ENCODE assay signal across 22 cellular contexts in the genomic region with DNA sequence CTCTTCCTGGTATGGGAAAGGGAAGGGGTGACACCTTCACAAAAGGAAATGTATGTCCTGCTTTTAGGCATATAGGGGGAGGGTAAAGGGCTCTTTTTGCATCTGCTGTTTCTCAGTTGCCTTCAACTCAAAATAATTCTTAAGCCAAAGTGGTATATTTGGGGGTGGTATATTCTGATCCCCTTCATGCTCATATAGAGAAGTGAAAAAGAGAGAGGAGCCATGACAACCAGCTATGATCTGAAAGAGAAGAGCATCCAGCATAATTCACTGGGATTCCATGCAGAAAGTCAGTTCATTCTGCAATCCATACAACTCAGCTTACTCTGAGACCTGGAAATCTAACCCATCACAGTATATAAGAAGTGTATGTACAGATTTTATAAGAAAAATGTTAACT. TPM values are rescaled to one million over a fixed set of nuclear protein-coding genes. Genes with fewer than 3 reads are reported as not detected.
DNase-seq lines count a peak whose midpoint lies in the region; ATAC-seq, FAIRE-seq and TF ChIP-seq lines count a peak whose summit lies in the region.
"Had no signal": no experiment of that assay in that cellular context is flagged by ENCODE, and none has a peak within 500 bp of the region (broad histone marks: within the 10 kb centered on the region; RNA-seq: fewer than 3 reads in every experiment).

No MANE protein-coding gene starts in this region.

- no peaks in the 10 kb centered on the region for H3K27me3 ChIP-seq in GM23338 (ENCODE audit: insufficient read depth)
- H3K27me3 ChIP-seq: BLaER1 treated with 17β-estradiol and CSF1 and Interleukin-3, amounts not matched to agents 10 nM and 100 nM; upper lobe of left lung had no signal

- no peak overlapping the region for H3K4me3 ChIP-seq in GM23338
- H3K4me3 ChIP-seq: BLaER1 treated with 17β-estradiol and CSF1 and Interleukin-3, amounts not matched to agents 10 nM and 100 nM; skin epidermis; upper lobe of left lung had no signal

- 0 out of 2 replicates have a peak, but pooled peaks cover 3% of the 10 kb centered on the region for H4K20me1 ChIP-seq in GM23338 (replicated peaks; ENCODE audit: insufficient read depth)

- ATAC-seq in GM23338 = no peak
- ATAC-seq in natural killer cell = no peak
- no peak for ATAC-seq in GM21717 (IDR thresholded peaks at IDR 0.05; ENCODE audit: unreplicated experiment)

- DNase-seq in CD14-positive monocyte (ENCODE audit: low spot score) = no peak
- no peak for DNase-seq in GM23338 (ENCODE audit: low spot score)
- DNase-seq in natural killer cell = no peak
- no peak for DNase-seq in urothelium cell line (ENCODE audit: low spot score)
- DNase-seq in SIG-M5 (lab: John Stamatoyannopoulos, UW) = no peak
- DNase-seq: ACHN, aorta, dermis blood vessel endothelial cell, mammary epithelial cell, NCI-H1048, NCI-H1694 treated with DMSO at 0.1 percent for 48 hours, NCI-H2171 treated with DMSO at 0.1 percent for 48 hours, NCI-H526, RPMI8226, SK-N-SH, upper lobe of left lung had no signal

- peak overlapping the region in 6 of 7 donors; percentile 33 to 97 (median 82) for H3K27ac Mint-ChIP-seq in CD14-positive monocyte
- no peak overlapping the region for H3K27ac Mint-ChIP-seq in GM23338
- H3K27ac Mint-ChIP-seq in activated naive CD8-positive, alpha-beta T cell = peak overlapping the region; percentile 50
- H3K27ac Mint-ChIP-seq in natural killer cell = peak overlapping the region; percentile 96 to 97
- H3K27ac Mint-ChIP-seq: activated naive CD4-positive, alpha-beta T cell treated with anti-CD3 and anti-CD28 coated beads for 36 hours had no signal

- peaks cover 10% of the 10 kb centered on the region for H3K79me2 ChIP-seq in GM23338 (replicated peaks; ENCODE audit: insufficient read depth)

- H3K27ac ChIP-seq in GM23338 (ENCODE audit: low read depth) = 0 out of 2 replicates have a peak overlapping the region, but pooled peaks have one; percentile 13
- H3K27ac ChIP-seq: skin epidermis, VCaP had no signal

- H3K9me3 Mint-ChIP-seq in CD14-positive monocyte (no peaks in the 10 kb centered on the region), GM23338 (no peaks in the 10 kb centered on the region), natural killer cell (no peaks in the 10 kb centered on the region)
- H3K9me3 Mint-ChIP-seq in activated naive CD8-positive, alpha-beta T cell (ENCODE audit: low read depth) = no peaks in the 10 kb centered on the region
- H3K9me3 Mint-ChIP-seq: activated naive CD4-positive, alpha-beta T cell treated with anti-CD3 and anti-CD28 coated beads for 36 hours had no signal

- H3K4me1 ChIP-seq in GM23338 (ENCODE audit: insufficient read depth) = peaks cover 7% of the 10 kb centered on the region; the same call in 1 of the 2 replicates

- no peak for FAIRE-seq in urothelium cell line (lab: Jason Lieb, UNC)

- H3K9me2 ChIP-seq in GM23338 (ENCODE audit: insufficient read depth) = no peaks in the 10 kb centered on the region
- H3K9me2 ChIP-seq: SK-N-SH had no signal

- H3K4me1 Mint-ChIP-seq in CD14-positive monocyte (peaks cover 31% of the 10 kb centered on the region), GM23338 (peaks cover 6% of the 10 kb centered on the region; the same call in 2 of the 3 replicates), natural killer cell (peaks cover 34% of the 10 kb centered on the region in 2 donors)
- H3K4me1 Mint-ChIP-seq in activated naive CD8-positive, alpha-beta T cell (ENCODE audit: low read depth) = peaks cover 35% of the 10 kb centered on the region

- no peak for TF ChIP-seq CTCF in CD14-positive monocyte (IDR thresholded peaks at IDR 0.05)
- TF ChIP-seq CTCF in GM23338 (conservative IDR thresholded peaks at IDR 0.05; ENCODE audit: low read depth in 2 of 2) = no peak
- TF ChIP-seq CTCF in natural killer cell (IDR thresholded peaks at IDR 0.05) = no peak

- H3K27me3 Mint-ChIP-seq in CD14-positive monocyte (ENCODE audit: low read depth in 3 of 3) (no peaks in the 10 kb centered on the region), GM23338 (ENCODE audit: insufficient read depth, low read depth, poor library complexity) (peaks cover 2% of the 10 kb centered on the region), natural killer cell (ENCODE audit: low read depth in 2 of 2) (no peaks in the 10 kb centered on the region)
- no peaks in the 10 kb centered on the region for H3K27me3 Mint-ChIP-seq in activated naive CD8-positive, alpha-beta T cell

- H3K36me3 Mint-ChIP-seq in CD14-positive monocyte (peaks cover 33 to 50% of the 10 kb centered on the region in 2 donors), GM23338 (ENCODE audit: low read depth) (no peaks in the 10 kb centered on the region; the same call in 2 of the 3 replicates), natural killer cell (no peaks in the 10 kb centered on the region)
- peaks cover 7% of the 10 kb centered on the region for H3K36me3 Mint-ChIP-seq in activated naive CD8-positive, alpha-beta T cell

- peak overlapping the region; percentile 5; the same call in 1 of the 2 replicates for H3K4me2 ChIP-seq in GM23338
- H3K4me2 ChIP-seq: SK-N-SH had no signal

- no peaks in the 10 kb centered on the region for H3F3A ChIP-seq in GM23338 (replicated peaks; ENCODE audit: low read depth)

- H2AFZ ChIP-seq in GM23338 = no peak overlapping the region

- H3K36me3 ChIP-seq in GM23338 (ENCODE audit: insufficient read depth) = peaks cover 4% of the 10 kb centered on the region; the same call in 1 of the 2 replicates

- intact Hi-C loops in CD14-positive monocyte (cut with micrococcal nuclease) (loop anchor here in 1 of 2 donors (5.0 kb wide), 1 partner anchor 87 kb away; a partner anchor contains a TSS), natural killer cell (cut with micrococcal nuclease) (loop anchor here (2.0 to 10.0 kb wide), 2 partner anchors 86 to 886 kb away; a partner anchor contains a TSS)

- H3K4me3 Mint-ChIP-seq in CD14-positive monocyte (no peak overlapping the region), GM23338 (no peak overlapping the region), natural killer cell (peak overlapping the region; percentile 86)
- H3K4me3 Mint-ChIP-seq in activated naive CD8-positive, alpha-beta T cell = no peak overlapping the region
- H3K4me3 Mint-ChIP-seq: activated naive CD4-positive, alpha-beta T cell treated with anti-CD3 and anti-CD28 coated beads for 36 hours had no signal

TF ChIP-seq in GM23338, 12 proteins besides CTCF, POLR2A, EP300 and RAD21:
- TF ChIP-seq ZNF331 (CRISPR knock-in tag; IDR thresholded peaks at IDR 0.05; ENCODE audit: low read depth) = no peak
- TF ChIP-seq, protein P1, sequence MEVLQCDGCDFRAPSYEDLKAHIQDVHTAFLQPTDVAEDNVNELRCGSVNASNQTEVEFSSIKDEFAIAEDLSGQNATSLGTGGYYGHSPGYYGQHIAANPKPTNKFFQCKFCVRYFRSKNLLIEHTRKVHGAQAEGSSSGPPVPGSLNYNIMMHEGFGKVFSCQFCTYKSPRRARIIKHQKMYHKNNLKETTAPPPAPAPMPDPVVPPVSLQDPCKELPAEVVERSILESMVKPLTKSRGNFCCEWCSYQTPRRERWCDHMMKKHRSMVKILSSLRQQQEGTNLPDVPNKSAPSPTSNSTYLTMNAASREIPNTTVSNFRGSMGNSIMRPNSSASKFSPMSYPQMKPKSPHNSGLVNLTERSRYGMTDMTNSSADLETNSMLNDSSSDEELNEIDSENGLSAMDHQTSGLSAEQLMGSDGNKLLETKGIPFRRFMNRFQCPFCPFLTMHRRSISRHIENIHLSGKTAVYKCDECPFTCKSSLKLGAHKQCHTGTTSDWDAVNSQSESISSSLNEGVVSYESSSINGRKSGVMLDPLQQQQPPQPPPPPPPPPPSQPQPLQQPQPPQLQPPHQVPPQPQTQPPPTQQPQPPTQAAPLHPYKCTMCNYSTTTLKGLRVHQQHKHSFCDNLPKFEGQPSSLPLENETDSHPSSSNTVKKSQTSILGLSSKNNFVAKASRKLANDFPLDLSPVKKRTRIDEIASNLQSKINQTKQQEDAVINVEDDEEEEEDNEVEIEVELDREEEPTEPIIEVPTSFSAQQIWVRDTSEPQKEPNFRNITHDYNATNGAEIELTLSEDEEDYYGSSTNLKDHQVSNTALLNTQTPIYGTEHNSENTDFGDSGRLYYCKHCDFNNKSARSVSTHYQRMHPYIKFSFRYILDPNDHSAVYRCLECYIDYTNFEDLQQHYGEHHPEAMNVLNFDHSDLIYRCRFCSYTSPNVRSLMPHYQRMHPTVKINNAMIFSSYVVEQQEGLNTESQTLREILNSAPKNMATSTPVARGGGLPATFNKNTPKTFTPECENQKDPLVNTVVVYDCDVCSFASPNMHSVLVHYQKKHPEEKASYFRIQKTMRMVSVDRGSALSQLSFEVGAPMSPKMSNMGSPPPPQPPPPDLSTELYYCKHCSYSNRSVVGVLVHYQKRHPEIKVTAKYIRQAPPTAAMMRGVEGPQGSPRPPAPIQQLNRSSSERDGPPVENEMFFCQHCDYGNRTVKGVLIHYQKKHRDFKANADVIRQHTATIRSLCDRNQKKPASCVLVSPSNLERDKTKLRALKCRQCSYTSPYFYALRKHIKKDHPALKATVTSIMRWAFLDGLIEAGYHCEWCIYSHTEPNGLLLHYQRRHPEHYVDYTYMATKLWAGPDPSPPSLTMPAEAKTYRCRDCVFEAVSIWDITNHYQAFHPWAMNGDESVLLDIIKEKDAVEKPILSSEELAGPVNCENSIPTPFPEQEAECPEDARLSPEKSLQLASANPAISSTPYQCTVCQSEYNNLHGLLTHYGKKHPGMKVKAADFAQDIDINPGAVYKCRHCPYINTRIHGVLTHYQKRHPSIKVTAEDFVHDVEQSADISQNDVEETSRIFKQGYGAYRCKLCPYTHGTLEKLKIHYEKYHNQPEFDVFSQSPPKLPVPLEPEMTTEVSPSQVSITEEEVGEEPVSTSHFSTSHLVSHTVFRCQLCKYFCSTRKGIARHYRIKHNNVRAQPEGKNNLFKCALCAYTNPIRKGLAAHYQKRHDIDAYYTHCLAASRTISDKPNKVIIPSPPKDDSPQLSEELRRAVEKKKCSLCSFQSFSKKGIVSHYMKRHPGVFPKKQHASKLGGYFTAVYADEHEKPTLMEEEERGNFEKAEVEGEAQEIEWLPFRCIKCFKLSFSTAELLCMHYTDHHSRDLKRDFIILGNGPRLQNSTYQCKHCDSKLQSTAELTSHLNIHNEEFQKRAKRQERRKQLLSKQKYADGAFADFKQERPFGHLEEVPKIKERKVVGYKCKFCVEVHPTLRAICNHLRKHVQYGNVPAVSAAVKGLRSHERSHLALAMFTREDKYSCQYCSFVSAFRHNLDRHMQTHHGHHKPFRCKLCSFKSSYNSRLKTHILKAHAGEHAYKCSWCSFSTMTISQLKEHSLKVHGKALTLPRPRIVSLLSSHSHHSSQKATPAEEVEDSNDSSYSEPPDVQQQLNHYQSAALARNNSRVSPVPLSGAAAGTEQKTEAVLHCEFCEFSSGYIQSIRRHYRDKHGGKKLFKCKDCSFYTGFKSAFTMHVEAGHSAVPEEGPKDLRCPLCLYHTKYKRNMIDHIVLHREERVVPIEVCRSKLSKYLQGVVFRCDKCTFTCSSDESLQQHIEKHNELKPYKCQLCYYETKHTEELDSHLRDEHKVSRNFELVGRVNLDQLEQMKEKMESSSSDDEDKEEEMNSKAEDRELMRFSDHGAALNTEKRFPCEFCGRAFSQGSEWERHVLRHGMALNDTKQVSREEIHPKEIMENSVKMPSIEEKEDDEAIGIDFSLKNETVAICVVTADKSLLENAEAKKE (CRISPR knock-in tag; IDR thresholded peaks at IDR 0.05) = no peak

RNA-seq across cellular contexts. Expression of a gene that starts 22.3 kb away (rescaled TPM):
- polyA plus RNA-seq in CD14-positive monocyte (10 to 100 TPM; 15.4 to 20.8 TPM), GM23338 (2016; fragmentation: Nextera tagmentation; extraction: Ambion mirVana) (4.0 and 7.5 TPM in 2 replicates)
- 17.5 and 40.6 TPM in 2 replicates for total RNA-seq in GM23338 (2014; rRNA removed; shearing (Covaris generic))
- 10 to 100 TPM; 54.5 to 69.8 (median 57.1) TPM for total RNA-seq in natural killer cell
